11 cellular contexts compared by ENCODE assay signal in the genomic region with DNA sequence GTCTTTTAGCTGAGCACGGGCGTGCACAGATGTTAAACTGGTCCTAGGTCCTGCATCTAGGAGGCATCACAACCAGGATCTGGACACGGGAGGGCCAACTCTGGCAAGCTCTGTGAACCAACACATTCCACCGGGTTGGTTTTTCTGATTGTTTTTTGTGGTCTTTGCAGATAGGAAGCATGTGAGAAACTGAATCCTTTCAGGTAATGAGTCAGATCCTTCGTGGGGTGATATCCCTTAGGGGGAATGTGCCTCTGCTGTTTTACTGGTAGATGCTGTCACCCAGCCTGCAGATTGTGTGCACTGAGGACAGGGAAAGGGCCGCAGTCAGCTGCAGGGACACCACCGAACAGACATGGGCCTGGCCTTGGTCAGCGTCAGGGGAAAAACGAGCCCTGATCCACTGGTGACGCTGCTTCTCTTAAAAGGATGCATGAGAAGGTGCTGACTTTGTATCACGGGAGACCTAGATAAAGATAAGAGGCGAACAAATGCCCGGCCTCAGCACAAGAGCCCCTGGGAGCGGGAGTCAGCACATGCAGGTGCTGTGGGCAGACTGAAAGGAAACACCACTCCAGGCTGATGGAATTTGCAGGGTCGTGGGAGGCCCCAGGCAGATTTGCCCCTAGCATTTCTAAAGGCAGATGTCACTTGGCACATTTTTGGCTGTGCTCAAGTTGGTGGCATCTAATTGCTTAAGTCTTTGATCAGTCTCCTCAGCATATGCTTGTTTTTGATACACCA. TPM values are rescaled to one million over a fixed set of nuclear protein-coding genes. Genes with fewer than 3 reads are reported as not detected.
DNase-seq lines count a peak whose midpoint lies in the region; ATAC-seq and TF ChIP-seq lines count a peak whose summit lies in the region.
"Had no signal": no experiment of that assay in that cellular context is flagged by ENCODE, and none has a peak within 500 bp of the region (broad histone marks: within the 10 kb centered on the region; RNA-seq: fewer than 3 reads in every experiment).

No MANE protein-coding gene starts in this region.

- DNase-seq in Caki2 (ENCODE audit: low read depth), result peak; percentile 30
- DNase-seq in HS-5 (ENCODE audit: low read depth), result peak; percentile 63
- peak; percentile 8 to 18 for DNase-seq in activated T-cell treated with anti-CD3 and anti-CD28 coated beads, Interleukin-2, amount 50 U/mL, for 72 hours
- DNase-seq in kidney glomerular epithelial cell (lab: John Stamatoyannopoulos, UW), result peak; percentile 69
- DNase-seq in NOMO-1 (lab: John Stamatoyannopoulos, UW; ENCODE audit: unreplicated experiment in 2 of 2), result no peak
- no peak for DNase-seq in coronary artery (ENCODE audit: low spot score)
- no peak for DNase-seq in D341Med (ENCODE audit: low spot score)
- DNase-seq: naive thymus-derived CD8-positive, alpha-beta T cell; NCI-H1694 treated with DMSO at 0.1 percent for 48 hours; stimulated activated CD4-positive, alpha-beta T cell treated with anti-CD3 and anti-CD28 coated beads, Interleukin-4, amount 100 ng/mL, for 24 hours had no signal

- no peak overlapping the region for H3K4me3 Mint-ChIP-seq in activated T-cell treated with anti-CD3 and anti-CD28 coated beads, Interleukin-2, amount 50 U/mL, for 72 hours
- H3K4me3 Mint-ChIP-seq: naive thymus-derived CD8-positive, alpha-beta T cell had no signal

- H3K27me3 Mint-ChIP-seq in activated T-cell treated with anti-CD3 and anti-CD28 coated beads, Interleukin-2, amount 50 U/mL, for 72 hours (ENCODE audit: low read depth), result no peaks in the 10 kb centered on the region
- H3K27me3 Mint-ChIP-seq: naive thymus-derived CD8-positive, alpha-beta T cell had no signal

- H3K9me3 Mint-ChIP-seq in activated T-cell treated with anti-CD3 and anti-CD28 coated beads, Interleukin-2, amount 50 U/mL, for 72 hours, result no peaks in the 10 kb centered on the region
- H3K9me3 Mint-ChIP-seq: naive thymus-derived CD8-positive, alpha-beta T cell had no signal

- H3K36me3 Mint-ChIP-seq in activated T-cell treated with anti-CD3 and anti-CD28 coated beads, Interleukin-2, amount 50 U/mL, for 72 hours (ENCODE audit: insufficient read depth in 2 of 2), result peaks cover 2 to 3% of the 10 kb centered on the region in 2 donors

- H3K27ac Mint-ChIP-seq in activated T-cell treated with anti-CD3 and anti-CD28 coated beads, Interleukin-2, amount 50 U/mL, for 72 hours, result no peak overlapping the region

- peak; percentile 52 to 63 for ATAC-seq in activated T-cell treated with anti-CD3 and anti-CD28 coated beads, Interleukin-2, amount 50 U/mL, for 72 hours (replicated peaks in 1 of 2)
- ATAC-seq in GM21825 (IDR thresholded peaks at IDR 0.05; ENCODE audit: unreplicated experiment), result no peak
- ATAC-seq: naive thymus-derived CD8-positive, alpha-beta T cell had no signal

- H3K27ac ChIP-seq in coronary artery, result no peak overlapping the region

- peaks cover 44% of the 10 kb centered on the region for H3K4me1 Mint-ChIP-seq in activated T-cell treated with anti-CD3 and anti-CD28 coated beads, Interleukin-2, amount 50 U/mL, for 72 hours (ENCODE audit: low read depth)

- H3K4me3 ChIP-seq in coronary artery, result no peak overlapping the region

- no peak for TF ChIP-seq CTCF in coronary artery (IDR thresholded peaks at IDR 0.05)

- in situ Hi-C loops in Caki2 (cut with HindIII; ENCODE audit: low pct_unique_long_range_greater_than_20kb, low sequenced_read_pairs), result no loop called here

RNA-seq across cellular contexts. Expression of gene DOP1B, which starts 51.1 kb away (rescaled TPM):
- 21.6 and 24.9 TPM in 2 replicates for total RNA-seq in Caki2 (2014; rRNA removed; shearing (Covaris generic); ENCODE audit: low replicate concordance)
- total RNA-seq in activated T-cell treated with anti-CD3 and anti-CD28 coated beads, Interleukin-2, amount 50 U/mL, for 72 hours, result 10 to 100 TPM; 18.6 to 20.1 TPM

Comparison
In these comparisons a context has a peak if more than half of its experiments do, and no peak if none do; other contexts are left out.
1. DNase-seq: peak in Caki2 (single experiment), HS-5 (single experiment), activated T-cell treated with anti-CD3 and anti-CD28 coated beads, Interleukin-2, amount 50 U/mL, for 72 hours (2 of 2) and kidney glomerular epithelial cell (single experiment); none in NOMO-1 (0 of 2), coronary artery (single experiment) and D341Med (single experiment).